In genomic region chr2:128187032-128187654, GRCh38 we compare ENCODE assay signal across 10 cellular contexts.
DNase-seq lines count a peak whose midpoint lies in the region.
"Had no signal": no experiment of that assay in that cellular context is flagged by ENCODE, and none has a peak within 500 bp of the region (broad histone marks: within the 10 kb centered on the region; RNA-seq: fewer than 3 reads in every experiment).

No MANE protein-coding gene starts in this region.

- peak overlapping the region; percentile 59 for H3K56ac ChIP-seq in mesendoderm (ENCODE audit: low read length)

- peaks cover 21 to 56% of the 10 kb centered on the region in 2 donors for H3K36me3 ChIP-seq in duodenal mucosa (ENCODE audit: control insufficient read depth in 1 of 2, insufficient read depth in 2 of 2, low read length in 2 of 2)
- peaks cover 9% of the 10 kb centered on the region for H3K36me3 ChIP-seq in mesendoderm (ENCODE audit: control insufficient read depth, insufficient read depth, low read length)
- peaks cover 50% of the 10 kb centered on the region for H3K36me3 ChIP-seq in effector memory CD4-positive, alpha-beta T cell (ENCODE audit: control insufficient read depth, insufficient read depth, low read length)

- H3K9ac ChIP-seq in duodenal mucosa (ENCODE audit: low read depth in 1 of 2, low read length in 2 of 2) = peak overlapping the region; percentile 9 to 27
- H3K9ac ChIP-seq in mesendoderm (ENCODE audit: low read length) = no peak overlapping the region

- H3K4me1 ChIP-seq in duodenal mucosa (ENCODE audit: control insufficient read depth in 1 of 2, insufficient read depth in 2 of 2, low read length in 2 of 2) (peaks cover 0 to 8% of the 10 kb centered on the region in 2 donors), mesendoderm (ENCODE audit: control insufficient read depth, low read depth, low read length) (no peaks in the 10 kb centered on the region)
- H3K4me1 ChIP-seq in effector memory CD4-positive, alpha-beta T cell (ENCODE audit: control insufficient read depth, insufficient read depth, low read length, poor library complexity, severe bottlenecking) = no peaks in the 10 kb centered on the region

- H3K23ac ChIP-seq in mesendoderm (ENCODE audit: low read length) = no peak overlapping the region

- peak overlapping the region; percentile 43 to 64 for H3K4me3 ChIP-seq in duodenal mucosa (ENCODE audit: low read depth in 1 of 2, low read length in 2 of 2)
- no peak overlapping the region for H3K4me3 ChIP-seq in mesendoderm (ENCODE audit: low read length)
- no peak overlapping the region for H3K4me3 ChIP-seq in effector memory CD4-positive, alpha-beta T cell (ENCODE audit: insufficient read depth, low read depth, low read length, poor library complexity, severe bottlenecking)

- in situ Hi-C loops in ACHN (cut with HindIII; ENCODE audit: low pct_ligation_motif_present, low pct_unique_long_range_greater_than_20kb, low sequenced_read_pairs) = no loop called here

- WGBS in mesendoderm (ENCODE audit: extremely low coverage, insufficient coverage, low lambda C conversion rate) = no CpG with 5 or more reads among the region's 9 CpGs

- H3K27ac ChIP-seq in duodenal mucosa (ENCODE audit: low read depth, low read length) (no peak overlapping the region), mesendoderm (ENCODE audit: low read depth, low read length) (no peak overlapping the region)
- no peak overlapping the region for H3K27ac ChIP-seq in effector memory CD4-positive, alpha-beta T cell (ENCODE audit: insufficient read depth, low read length, poor library complexity, severe bottlenecking)

- H2BK5ac ChIP-seq in mesendoderm (ENCODE audit: low read length) = peak overlapping the region; percentile 55

- no peak overlapping the region for H4K5ac ChIP-seq in mesendoderm (ENCODE audit: low read length)

- no peak overlapping the region for H3K18ac ChIP-seq in mesendoderm (ENCODE audit: low read length)

- peak; percentile 40 for DNase-seq in ACHN
- peak; percentile 16 for DNase-seq in HT-29 (ENCODE audit: low spot score)
- peak; percentile 52 for DNase-seq in mesendoderm
- DNase-seq in RKO (ENCODE audit: low spot score) = no peak
- no peak for DNase-seq in NCI-H2081 treated with DMSO at 0.1 percent for 48 hours (lab: John Stamatoyannopoulos, UW)
- DNase-seq in effector memory CD4-positive, alpha-beta T cell = no peak
- no peak for DNase-seq in NCI-H2029 treated with DMSO at 0.1 percent for 48 hours (lab: John Stamatoyannopoulos, UW)
- DNase-seq: activated effector memory CD4-positive, alpha-beta T cell treated with anti-CD3 and anti-CD28 coated beads, Interleukin-2, amount 50 U/mL, for 16 hours; NCI-H1694 treated with DMSO at 0.1 percent for 48 hours had no signal

- no peaks in the 10 kb centered on the region for H3K79me2 ChIP-seq in mesendoderm (ENCODE audit: control insufficient read depth, insufficient read depth, low read length)

- no peak overlapping the region for H2AK5ac ChIP-seq in mesendoderm (ENCODE audit: low read length)

- H2BK15ac ChIP-seq in mesendoderm (replicated peaks; ENCODE audit: low read depth) = peak overlapping the region; percentile 89

- peak overlapping the region; percentile 85 for H3K4ac ChIP-seq in mesendoderm (ENCODE audit: low read depth, low read length)

- no peaks in the 10 kb centered on the region for H3K27me3 ChIP-seq in duodenal mucosa (ENCODE audit: control insufficient read depth in 1 of 2, insufficient read depth in 2 of 2, low read length in 2 of 2)
- no peaks in the 10 kb centered on the region for H3K27me3 ChIP-seq in mesendoderm (ENCODE audit: insufficient read depth, low read length, poor library complexity)
- H3K27me3 ChIP-seq in effector memory CD4-positive, alpha-beta T cell (replicated peaks; ENCODE audit: control insufficient read depth, insufficient read depth, low read length, poor library complexity, severe bottlenecking) = no peaks in the 10 kb centered on the region

- no peaks in the 10 kb centered on the region for H3K79me1 ChIP-seq in mesendoderm (ENCODE audit: low read length)

- H4K8ac ChIP-seq in mesendoderm (ENCODE audit: low read depth, low read length) = no peak overlapping the region

- H3K4me2 ChIP-seq in mesendoderm (ENCODE audit: low read length) = no peak overlapping the region

- no peaks in the 10 kb centered on the region for H3K9me3 ChIP-seq in duodenal mucosa (ENCODE audit: control insufficient read depth in 1 of 2, low read length in 2 of 2)
- H3K9me3 ChIP-seq in effector memory CD4-positive, alpha-beta T cell (ENCODE audit: control insufficient read depth, low read length) = no peaks in the 10 kb centered on the region

- peak overlapping the region; percentile 97 for H2BK120ac ChIP-seq in mesendoderm (ENCODE audit: low read depth, low read length)

Comparison
In these comparisons a context has a peak if more than half of its experiments do, and no peak if none do; other contexts are left out.
1. DNase-seq: peak in ACHN (single experiment), HT-29 (single experiment) and mesendoderm (single experiment); none in RKO (single experiment), NCI-H2081 treated with DMSO at 0.1 percent for 48 hours (single experiment), effector memory CD4-positive, alpha-beta T cell (0 of 3) and NCI-H2029 treated with DMSO at 0.1 percent for 48 hours (single experiment).
2. H3K4me3 ChIP-seq: peak in duodenal mucosa (2 of 2); none in mesendoderm (single experiment) and effector memory CD4-positive, alpha-beta T cell (single experiment).